ENCODE assay signal across 35 cellular contexts in the genomic region with DNA sequence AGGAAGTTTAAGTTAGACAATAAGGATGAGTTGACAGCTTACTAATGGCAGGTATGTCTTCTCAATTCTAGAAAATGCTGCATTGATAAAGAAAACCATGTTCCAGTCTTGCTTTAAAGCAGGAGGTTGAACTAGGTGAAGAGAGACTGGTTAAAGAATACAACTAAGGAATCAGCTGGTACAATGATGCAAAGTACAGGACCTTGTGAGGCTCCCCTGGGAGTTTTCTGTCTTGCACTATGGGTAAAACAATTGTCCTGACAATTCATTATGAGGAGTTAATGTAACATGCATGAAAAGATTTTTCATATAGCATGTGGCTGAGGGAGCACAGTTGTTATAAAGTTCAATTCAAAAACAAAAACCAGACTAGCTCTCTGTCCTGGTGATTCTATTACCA.
"Had no signal": no experiment of that assay in that cellular context is flagged by ENCODE, and none has a peak within 500 bp of the region (broad histone marks: within the 10 kb centered on the region; RNA-seq: fewer than 3 reads in every experiment).

No MANE protein-coding gene starts in this region.

- H3K4me1 Mint-ChIP-seq: activated B cell treated with CpG ODN at 0.5 μM for 24 hours; activated CD4-positive, alpha-beta T cell treated with anti-CD3 and anti-CD28 coated beads, Interleukin-2, amount 10 ng/mL, durations not matched to agents 24 days and 14 days; activated naive CD8-positive, alpha-beta T cell treated with anti-CD3 and anti-CD28 coated beads for 36 hours; activated T-helper 17 cell treated with anti-CD3 and anti-CD28 coated beads, Interleukin-2, amount 50 U/mL, for 72 hours had no signal

- H3K4me3 Mint-ChIP-seq: activated B cell treated with CpG ODN at 0.5 μM for 24 hours; activated CD4-positive, alpha-beta T cell treated with anti-CD3 and anti-CD28 coated beads, Interleukin-2, amount 10 ng/mL, durations not matched to agents 24 days and 14 days; activated CD8-positive, alpha-beta T cell treated with anti-CD3 and anti-CD28 coated beads for 36 hours; activated naive CD8-positive, alpha-beta T cell treated with anti-CD3 and anti-CD28 coated beads for 36 hours; activated T-cell treated with anti-CD3 and anti-CD28 coated beads, Interleukin-2, amount 50 U/mL, for 72 hours; activated T-helper 17 cell treated with anti-CD3 and anti-CD28 coated beads, Interleukin-2, amount 50 U/mL, for 72 hours had no signal

- H3K4me1 ChIP-seq: Peyer's patch had no signal

- DNase-seq: activated B cell treated with CpG ODN at 0.5 μM for 24 hours; activated CD4-positive, alpha-beta T cell treated with anti-CD3 and anti-CD28 coated beads, Interleukin-2, amount 10 ng/mL, durations not matched to agents 24 days and 14 days; activated CD4-positive, alpha-beta T cell treated with anti-CD3 and anti-CD28 coated beads, Interleukin-2, amount 50 U/mL, for 4 hours; activated CD4-positive, CD25-positive, alpha-beta regulatory T cell treated with anti-CD3 and anti-CD28 coated beads, Interleukin-2, amount 50 U/mL, for 72 hours; activated CD8-positive, alpha-beta T cell treated with anti-CD3 and anti-CD28 coated beads for 36 hours; activated effector memory CD4-positive, alpha-beta T cell treated with anti-CD3 and anti-CD28 coated beads, Interleukin-2, amount 50 U/mL, for 16 hours; activated naive CD4-positive, alpha-beta T cell; activated naive CD4-positive, alpha-beta T cell treated with anti-CD3 and anti-CD28 coated beads, Interleukin-2, amount 50 U/mL, for 16 hours; activated naive CD8-positive, alpha-beta T cell treated with anti-CD3 and anti-CD28 coated beads for 36 hours; activated T-cell treated with anti-CD3 and anti-CD28 coated beads, Interleukin-2, amount 50 U/mL, for 1 hour; activated T-cell treated with anti-CD3 and anti-CD28 coated beads, Interleukin-2, amount 50 U/mL, for 72 hours; amniotic stem cell; aorta; brain microvascular endothelial cell; central memory CD4-positive, alpha-beta T cell; NCI-H1105; NCI-H1417 treated with DMSO at 0.1 percent for 48 hours; NCI-H187 treated with DMSO at 0.1 percent for 48 hours; NCI-H2081; NCI-H345; NCI-H510A; NCI-H526; NCI-H748 treated with DMSO at 0.1 percent for 48 hours; NK-92 treated with Interleukin-12 subunit alpha and Interleukin-12 subunit beta, amount 100 ng/mL, for 24 hours; PC-3; Peyer's patch; Right ventricle myocardium superior; RPMI8226; SW 1271; T-helper 1 cell; T-helper 2 cell; T-helper 9 cell had no signal

- H3K27ac Mint-ChIP-seq: activated B cell treated with CpG ODN at 0.5 μM for 24 hours; activated CD4-positive, alpha-beta T cell treated with anti-CD3 and anti-CD28 coated beads, Interleukin-2, amount 10 ng/mL, durations not matched to agents 24 days and 14 days; activated CD8-positive, alpha-beta T cell treated with anti-CD3 and anti-CD28 coated beads for 36 hours; activated naive CD8-positive, alpha-beta T cell treated with anti-CD3 and anti-CD28 coated beads for 36 hours; activated T-cell treated with anti-CD3 and anti-CD28 coated beads, Interleukin-2, amount 50 U/mL, for 72 hours; activated T-helper 17 cell treated with anti-CD3 and anti-CD28 coated beads, Interleukin-2, amount 50 U/mL, for 72 hours had no signal

- H3K4me3 ChIP-seq: K562, Peyer's patch had no signal

- H3K27me3 Mint-ChIP-seq: activated B cell treated with CpG ODN at 0.5 μM for 24 hours; activated CD4-positive, alpha-beta T cell treated with anti-CD3 and anti-CD28 coated beads, Interleukin-2, amount 10 ng/mL, durations not matched to agents 24 days and 14 days; activated CD8-positive, alpha-beta T cell treated with anti-CD3 and anti-CD28 coated beads for 36 hours; activated naive CD8-positive, alpha-beta T cell treated with anti-CD3 and anti-CD28 coated beads for 36 hours; activated T-helper 17 cell treated with anti-CD3 and anti-CD28 coated beads, Interleukin-2, amount 50 U/mL, for 72 hours had no signal

- H3K36me3 ChIP-seq: brain microvascular endothelial cell, Peyer's patch had no signal

- H3K27ac ChIP-seq: brain microvascular endothelial cell, Peyer's patch, VCaP had no signal

- H3K9me3 ChIP-seq: Peyer's patch had no signal

- FAIRE-seq: K562 had no signal

- H3K27me3 ChIP-seq: brain microvascular endothelial cell, Peyer's patch had no signal
